ENCODE assay signal across 7 cellular contexts in the genomic region with DNA sequence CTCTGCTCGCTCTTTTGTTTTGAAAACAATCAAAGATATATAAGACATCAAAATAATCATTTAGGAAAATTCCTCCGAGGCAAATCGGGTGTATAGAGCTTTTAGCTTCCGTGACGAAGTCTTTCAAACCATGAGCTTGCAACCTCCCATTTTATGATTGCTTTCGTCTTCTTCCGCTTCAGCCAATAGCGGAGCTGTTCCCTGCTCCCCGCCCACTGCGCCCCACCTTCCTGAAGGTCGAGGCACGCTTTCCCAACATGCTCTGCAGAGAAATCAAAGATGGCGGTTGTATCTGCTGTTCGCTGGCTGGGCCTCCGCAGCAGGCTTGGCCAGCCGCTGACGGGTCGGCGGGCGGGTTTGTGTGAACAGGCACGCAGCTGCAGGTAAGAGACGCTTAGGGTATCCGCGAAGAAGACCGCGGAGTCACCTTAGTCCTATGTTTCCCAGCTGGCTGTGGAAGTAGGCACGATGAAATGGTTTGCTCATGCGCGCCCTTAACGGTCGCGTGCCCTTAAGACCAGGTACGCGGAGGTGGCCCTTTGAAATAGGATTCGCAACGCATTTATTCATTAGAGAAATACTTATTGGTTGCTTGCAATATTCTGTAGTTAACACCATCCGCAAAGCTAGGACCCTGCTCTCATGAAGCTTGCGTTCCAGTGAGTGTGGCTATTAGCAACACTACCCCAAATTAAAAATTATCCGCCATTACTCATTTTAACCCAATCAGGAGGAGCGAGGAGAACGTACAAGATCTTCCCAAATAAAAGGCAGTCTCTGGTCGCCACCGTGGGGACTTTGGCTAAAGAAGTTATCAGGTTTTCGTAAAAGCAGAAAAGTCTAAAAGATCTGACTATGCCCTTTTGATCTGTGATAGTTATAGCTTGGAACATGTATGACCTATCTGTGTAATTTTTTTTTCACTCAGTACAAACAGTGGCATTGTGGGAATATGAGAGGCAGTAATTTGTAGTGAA. TPM values are rescaled to one million over a fixed set of nuclear protein-coding genes. Genes with fewer than 3 reads are reported as not detected.
DNase-seq lines count a peak whose midpoint lies in the region; ATAC-seq, FAIRE-seq and TF ChIP-seq lines count a peak whose summit lies in the region.

A gene (plus strand): TSS at position 267 of the 977 bp plus-strand sequence. CDS start 13 bp downstream, at position 280.

- H3K4me1 ChIP-seq in body of pancreas (peaks cover 39% of the 10 kb centered on the region), sigmoid colon (peaks cover 0 to 47% (median 39%) of the 10 kb centered on the region in 4 donors)

- peaks cover 0 to 10% of the 10 kb centered on the region in 2 donors for H3K36me3 ChIP-seq in body of pancreas (replicated peaks in 1 of 2; ENCODE audit: insufficient read depth in 1 of 2, low read depth in 2 of 2)
- peaks cover 0 to 35% (median under 1%) of the 10 kb centered on the region in 4 donors for H3K36me3 ChIP-seq in sigmoid colon

- DNase-seq in NCI-H2107 treated with DMSO at 0.1 percent for 48 hours (lab: John Stamatoyannopoulos, UW; ENCODE audit: unreplicated experiment) (peak; percentile 96), body of pancreas (peak; percentile 93 to 96 (median 96)), iPS DF 19.7 (ENCODE audit: low read depth, low spot score) (peak; percentile 78), sigmoid colon (peak; percentile 97)

- H3K4me3 ChIP-seq in body of pancreas = peak within 1 kb of the TSS; percentile 69 to 87
- H3K4me3 ChIP-seq in sigmoid colon = peak within 1 kb of the TSS; percentile 72 to 89 (median 82)

- H3K27me3 ChIP-seq in body of pancreas (no peaks in the 10 kb centered on the region), sigmoid colon (no peaks in the 10 kb centered on the region)

- intact Hi-C loops in body of pancreas (cut with DNase I) (no loop called here), sigmoid colon (cut with DNase I) (loop anchor here (10.0 kb wide), 1 partner anchor 751 kb away; a partner anchor contains a TSS)

- no peak for TF ChIP-seq EP300 in sigmoid colon (IDR thresholded peaks at IDR 0.05)

- peak in 1 of 7 experiments; percentile 7 for TF ChIP-seq CTCF in body of pancreas (IDR thresholded peaks at IDR 0.05)
- no peak for TF ChIP-seq CTCF in sigmoid colon (IDR thresholded peaks at IDR 0.05)

- WGBS in body of pancreas, 2 donors = 0 to 1% methylated on average over 33 to 44 of the region's 44 CpGs
- 0 to 1% methylated on average over 44 of the region's 44 CpGs for WGBS in sigmoid colon, 2 donors

- no peaks in the 10 kb centered on the region for H3K9me3 ChIP-seq in body of pancreas
- H3K9me3 ChIP-seq in sigmoid colon = no peaks in the 10 kb centered on the region

- TF ChIP-seq POLR2A in body of pancreas (IDR thresholded peaks at IDR 0.05) = peak; percentile 32 to 87 (median 79)
- peak; percentile 54 to 55 for TF ChIP-seq POLR2A in sigmoid colon (IDR thresholded peaks at IDR 0.05)

- H3K27ac ChIP-seq in body of pancreas (peak within 1 kb of the TSS; percentile 70 to 89 (median 78)), sigmoid colon (peak within 1 kb of the TSS; percentile 83 to 86 (median 84))

- ATAC-seq in GM18519 (IDR thresholded peaks at IDR 0.05; ENCODE audit: low FRiP score, unreplicated experiment) (peak; percentile 78), HG03060 (IDR thresholded peaks at IDR 0.05; ENCODE audit: low read depth, unreplicated experiment) (peak; percentile 89), body of pancreas (peak; percentile 96)

- FAIRE-seq in TTC549 (lab: Jason Lieb, UNC) = peak; percentile 92

RNA-seq across cellular contexts. Expression of the gene that starts here (rescaled TPM):
- total RNA-seq in body of pancreas (10 to 100 TPM; 34.3 to 85.6 TPM), sigmoid colon (10 to 100 TPM; 44.9 to 94.2 (median 58.7) TPM)
- 10 to 100 TPM in 2 of 3 donors, 1 to 10 TPM in 1; 7.8 to 31.8 (median 16.6) TPM for polyA plus RNA-seq in sigmoid colon

Comparison
In these comparisons a context has a peak if more than half of its experiments do, and no peak if none do; other contexts are left out.
1. Peak in every context shown above with its lines: DNase-seq, ATAC-seq, H3K4me3 ChIP-seq and H3K27ac ChIP-seq.